In genomic region chr4:3732076-3733028, GRCh38 we compare ENCODE assay signal across 20 cellular contexts.
"Had no signal": no experiment of that assay in that cellular context is flagged by ENCODE, and none has a peak within 500 bp of the region (broad histone marks: within the 10 kb centered on the region; RNA-seq: fewer than 3 reads in every experiment).

No MANE protein-coding gene starts in this region.

- H3K4me3 ChIP-seq: gastroesophageal sphincter, pancreas, prostate gland, stomach, suprapubic skin, tibial artery, upper lobe of right lung had no signal

- H3K36me3 ChIP-seq: gastroesophageal sphincter, pancreas, prostate gland, stomach, suprapubic skin, tibial artery, upper lobe of right lung had no signal

- H3K4me1 ChIP-seq: pancreas, prostate gland, stomach, suprapubic skin, upper lobe of right lung had no signal

- ATAC-seq: activated CD4-positive, alpha-beta T cell treated with anti-CD3 and anti-CD28 coated beads for 36 hours; activated CD8-positive, alpha-beta memory T cell treated with anti-CD3 and anti-CD28 coated beads, Interleukin-2, amount 10 ng/mL, durations not matched to agents 7 days and 5 days; activated CD8-positive, alpha-beta T cell treated with anti-CD3 and anti-CD28 coated beads, Interleukin-2, amount 10 ng/mL, durations not matched to agents 7 days and 5 days; activated naive CD8-positive, alpha-beta T cell treated with anti-CD3 and anti-CD28 coated beads, Interleukin-2, amount 50 U/mL, for 24 hours; gastroesophageal sphincter; pancreas; stimulated activated naive B cell treated with anti-CD40 and anti-IgM and Interleukin-4, amounts not matched to agents 10 μg/mL and 1 μg/mL and 100 μg/mL, for 72 hours; upper lobe of right lung had no signal

- DNase-seq: activated CD4-positive, alpha-beta T cell treated with anti-CD3 and anti-CD28 coated beads for 36 hours; activated CD4-positive, CD25-positive, alpha-beta regulatory T cell; activated CD8-positive, alpha-beta memory T cell treated with anti-CD3 and anti-CD28 coated beads, Interleukin-2, amount 10 ng/mL, durations not matched to agents 7 days and 5 days; activated CD8-positive, alpha-beta T cell treated with anti-CD3 and anti-CD28 coated beads, Interleukin-2, amount 10 ng/mL, durations not matched to agents 7 days and 5 days; activated naive CD8-positive, alpha-beta T cell treated with anti-CD3 and anti-CD28 coated beads, Interleukin-2, amount 50 U/mL, for 24 hours; activated T-cell treated with anti-CD3 and anti-CD28 coated beads, Interleukin-2, amount 50 U/mL, for 48 hours; amygdala; central memory CD4-positive, alpha-beta T cell; naive B cell; nephron progenitor cell; stimulated activated CD4-positive, alpha-beta T cell treated with anti-CD3 and anti-CD28 coated beads, Interleukin-15, amount 100 ng/mL, for 24 hours; stimulated activated CD4-positive, alpha-beta T cell treated with anti-CD3 and anti-CD28 coated beads, Interleukin-2, amount 100 ng/mL, for 24 hours; stimulated activated naive B cell treated with anti-CD40 and anti-IgM and Interleukin-4, amounts not matched to agents 10 μg/mL and 1 μg/mL and 100 μg/mL, for 72 hours; stomach; tibial artery; upper lobe of right lung had no signal

- H3K27ac ChIP-seq: gastroesophageal sphincter, pancreas, prostate gland, stomach, suprapubic skin, tibial artery, upper lobe of right lung had no signal

- H3K9me3 ChIP-seq: pancreas, prostate gland, suprapubic skin, upper lobe of right lung had no signal

- H3K27me3 ChIP-seq: pancreas had no signal
